Comparison of ENCODE assay signal across 18 cellular contexts in genomic region chr20:24936526-24937407, GRCh38. TPM values are rescaled to one million over a fixed set of nuclear protein-coding genes. Genes with fewer than 3 reads are reported as not detected.
DNase-seq lines count a peak whose midpoint lies in the region; ATAC-seq and TF ChIP-seq lines count a peak whose summit lies in the region.
"Had no signal": no experiment of that assay in that cellular context is flagged by ENCODE, and none has a peak within 500 bp of the region (broad histone marks: within the 10 kb centered on the region; RNA-seq: fewer than 3 reads in every experiment).

No MANE protein-coding gene starts in this region.

- H3K27me3 ChIP-seq in colonic mucosa = no peaks in the 10 kb centered on the region
- H3K27me3 ChIP-seq in thyroid gland = no peaks in the 10 kb centered on the region

- peak overlapping the region; percentile 29 to 59 for H3K27ac Mint-ChIP-seq in activated naive CD4-positive, alpha-beta T cell treated with anti-CD3 and anti-CD28 coated beads, Interleukin-2, amount 50 U/mL, for 72 hours

- H3K9me3 Mint-ChIP-seq in activated naive CD4-positive, alpha-beta T cell treated with anti-CD3 and anti-CD28 coated beads, Interleukin-2, amount 50 U/mL, for 72 hours = peaks cover 4 to 33% of the 10 kb centered on the region in 2 donors

- TF ChIP-seq CTCF in colonic mucosa (IDR thresholded peaks at IDR 0.05) (no peak), thyroid gland (IDR thresholded peaks at IDR 0.05) (no peak)

- H3K4me1 ChIP-seq in colonic mucosa (no peaks in the 10 kb centered on the region), thyroid gland (peaks cover 4 to 5% of the 10 kb centered on the region in 2 donors)

- 89 to 90% methylated on average over 7 of the region's 7 CpGs for WGBS in thyroid gland, 2 donors

- TF ChIP-seq POLR2A in thyroid gland (IDR thresholded peaks at IDR 0.05) = no peak

- no peak overlapping the region for H3K4me3 ChIP-seq in colonic mucosa
- no peak overlapping the region for H3K4me3 ChIP-seq in thyroid gland (replicated peaks in 1 of 3)

- DNase-seq in activated naive CD4-positive, alpha-beta T cell treated with anti-CD3 and anti-CD28 coated beads, Interleukin-2, amount 50 U/mL, for 72 hours (ENCODE audit: low spot score in 2 of 2) = no peak
- no peak for DNase-seq in activated naive CD4-positive, alpha-beta T cell treated with Interleukin-2 at 50 U/mL for 16 hours
- DNase-seq in colonic mucosa (peak; percentile 12), posterior vena cava (ENCODE audit: low spot score) (peak; percentile 40), NOMO-1 treated with DMSO at 0.1 percent for 48 hours (lab: John Stamatoyannopoulos, UW; ENCODE audit: unreplicated experiment) (no peak), thyroid gland (no peak)
- DNase-seq: ACHN, DMS79, MM.1S, NCI-H1092, NCI-H146, NCI-H2081, OCI-M1, SHP77 had no signal

- no peak overlapping the region for H3K9ac ChIP-seq in colonic mucosa (ENCODE audit: low read depth in 2 of 2, low read length in 2 of 2)

- H3K27ac ChIP-seq in colonic mucosa (no peak overlapping the region), thyroid gland (no peak overlapping the region)
- H3K27ac ChIP-seq: C4-2B had no signal

- H3K36me3 ChIP-seq in colonic mucosa (no peaks in the 10 kb centered on the region), thyroid gland (no peaks in the 10 kb centered on the region)

- no peak for ATAC-seq in activated naive CD4-positive, alpha-beta T cell treated with anti-CD3 and anti-CD28 coated beads, Interleukin-2, amount 50 U/mL, for 72 hours
- no peak for ATAC-seq in GM21737 (IDR thresholded peaks at IDR 0.05; ENCODE audit: unreplicated experiment)

- peaks cover 10 to 33% of the 10 kb centered on the region in 2 donors for H3K36me3 Mint-ChIP-seq in activated naive CD4-positive, alpha-beta T cell treated with anti-CD3 and anti-CD28 coated beads, Interleukin-2, amount 50 U/mL, for 72 hours

- intact Hi-C loops in colonic mucosa (cut with DNase I) (no loop called here), posterior vena cava (cut with DNase I) (loop anchor here in 1 of 2 donors (1.0 kb wide), 1 partner anchor 18 kb away; no protein-coding TSS in a partner anchor), thyroid gland (cut with DNase I) (loop anchor here (10.0 kb wide), 1 partner anchor 48 kb away; no protein-coding TSS in a partner anchor)

- H3K9me3 ChIP-seq in colonic mucosa = no peaks in the 10 kb centered on the region
- H3K9me3 ChIP-seq in thyroid gland = no peaks in the 10 kb centered on the region

RNA-seq across cellular contexts. Expression of gene CST7, which starts 12.3 kb away (rescaled TPM):
- 10 to 100 TPM; 29.8 to 50.3 TPM for total RNA-seq in activated naive CD4-positive, alpha-beta T cell treated with anti-CD3 and anti-CD28 coated beads, Interleukin-2, amount 50 U/mL, for 72 hours
- 1 to 10 TPM in 1 of 2 donors, under 1 TPM in 1; 0.47 to 1.1 TPM for total RNA-seq in colonic mucosa
- total RNA-seq in posterior vena cava = 1 to 10 TPM; 2.5 to 3.4 TPM
- 1 to 10 TPM; 1.3 to 3.6 (median 2.5) TPM for total RNA-seq in thyroid gland
- total RNA-seq: LHCN-M2, NCI-H460 had no signal

RNA-seq across cellular contexts. Expression of gene APMAP, which starts 55.8 kb away (rescaled TPM):
- 10 to 100 TPM; 33.7 to 57.6 TPM for total RNA-seq in activated naive CD4-positive, alpha-beta T cell treated with anti-CD3 and anti-CD28 coated beads, Interleukin-2, amount 50 U/mL, for 72 hours
- total RNA-seq in colonic mucosa (10 to 100 TPM; 43.9 to 63.3 TPM), posterior vena cava (10 to 100 TPM; 32.7 to 45.6 TPM), thyroid gland (100 to 1,000 TPM; 171 to 205 (median 186) TPM)

Comparison
In these comparisons a context has a peak if more than half of its experiments do, and no peak if none do; other contexts are left out.
1. DNase-seq: peak in colonic mucosa (single experiment) and posterior vena cava (single experiment); none in activated naive CD4-positive, alpha-beta T cell treated with anti-CD3 and anti-CD28 coated beads, Interleukin-2, amount 50 U/mL, for 72 hours (0 of 2), activated naive CD4-positive, alpha-beta T cell treated with Interleukin-2 at 50 U/mL for 16 hours (single experiment), NOMO-1 treated with DMSO at 0.1 percent for 48 hours (single experiment) and thyroid gland (0 of 2).
2. RNA of gene CST7, which starts 12.3 kb away (total RNA-seq): 29.8 to 50.3 TPM in activated naive CD4-positive, alpha-beta T cell treated with anti-CD3 and anti-CD28 coated beads, Interleukin-2, amount 50 U/mL, for 72 hours; 2.5 to 3.4 TPM in posterior vena cava, 1.3 to 3.6 TPM in thyroid gland and 0.47 to 1.1 TPM in colonic mucosa; every median in the first group is over 4 times any median in the second.